Comparison of ENCODE assay signal across 1 cellular context in genomic region chr1:23694371-23694770, GRCh38.
TF ChIP-seq lines count a peak whose summit lies in the region.

No MANE protein-coding gene starts in this region.

TF ChIP-seq in GM23338, 12 proteins besides CTCF, POLR2A, EP300 and RAD21 (continued from another document):
- TF ChIP-seq, protein P1, sequence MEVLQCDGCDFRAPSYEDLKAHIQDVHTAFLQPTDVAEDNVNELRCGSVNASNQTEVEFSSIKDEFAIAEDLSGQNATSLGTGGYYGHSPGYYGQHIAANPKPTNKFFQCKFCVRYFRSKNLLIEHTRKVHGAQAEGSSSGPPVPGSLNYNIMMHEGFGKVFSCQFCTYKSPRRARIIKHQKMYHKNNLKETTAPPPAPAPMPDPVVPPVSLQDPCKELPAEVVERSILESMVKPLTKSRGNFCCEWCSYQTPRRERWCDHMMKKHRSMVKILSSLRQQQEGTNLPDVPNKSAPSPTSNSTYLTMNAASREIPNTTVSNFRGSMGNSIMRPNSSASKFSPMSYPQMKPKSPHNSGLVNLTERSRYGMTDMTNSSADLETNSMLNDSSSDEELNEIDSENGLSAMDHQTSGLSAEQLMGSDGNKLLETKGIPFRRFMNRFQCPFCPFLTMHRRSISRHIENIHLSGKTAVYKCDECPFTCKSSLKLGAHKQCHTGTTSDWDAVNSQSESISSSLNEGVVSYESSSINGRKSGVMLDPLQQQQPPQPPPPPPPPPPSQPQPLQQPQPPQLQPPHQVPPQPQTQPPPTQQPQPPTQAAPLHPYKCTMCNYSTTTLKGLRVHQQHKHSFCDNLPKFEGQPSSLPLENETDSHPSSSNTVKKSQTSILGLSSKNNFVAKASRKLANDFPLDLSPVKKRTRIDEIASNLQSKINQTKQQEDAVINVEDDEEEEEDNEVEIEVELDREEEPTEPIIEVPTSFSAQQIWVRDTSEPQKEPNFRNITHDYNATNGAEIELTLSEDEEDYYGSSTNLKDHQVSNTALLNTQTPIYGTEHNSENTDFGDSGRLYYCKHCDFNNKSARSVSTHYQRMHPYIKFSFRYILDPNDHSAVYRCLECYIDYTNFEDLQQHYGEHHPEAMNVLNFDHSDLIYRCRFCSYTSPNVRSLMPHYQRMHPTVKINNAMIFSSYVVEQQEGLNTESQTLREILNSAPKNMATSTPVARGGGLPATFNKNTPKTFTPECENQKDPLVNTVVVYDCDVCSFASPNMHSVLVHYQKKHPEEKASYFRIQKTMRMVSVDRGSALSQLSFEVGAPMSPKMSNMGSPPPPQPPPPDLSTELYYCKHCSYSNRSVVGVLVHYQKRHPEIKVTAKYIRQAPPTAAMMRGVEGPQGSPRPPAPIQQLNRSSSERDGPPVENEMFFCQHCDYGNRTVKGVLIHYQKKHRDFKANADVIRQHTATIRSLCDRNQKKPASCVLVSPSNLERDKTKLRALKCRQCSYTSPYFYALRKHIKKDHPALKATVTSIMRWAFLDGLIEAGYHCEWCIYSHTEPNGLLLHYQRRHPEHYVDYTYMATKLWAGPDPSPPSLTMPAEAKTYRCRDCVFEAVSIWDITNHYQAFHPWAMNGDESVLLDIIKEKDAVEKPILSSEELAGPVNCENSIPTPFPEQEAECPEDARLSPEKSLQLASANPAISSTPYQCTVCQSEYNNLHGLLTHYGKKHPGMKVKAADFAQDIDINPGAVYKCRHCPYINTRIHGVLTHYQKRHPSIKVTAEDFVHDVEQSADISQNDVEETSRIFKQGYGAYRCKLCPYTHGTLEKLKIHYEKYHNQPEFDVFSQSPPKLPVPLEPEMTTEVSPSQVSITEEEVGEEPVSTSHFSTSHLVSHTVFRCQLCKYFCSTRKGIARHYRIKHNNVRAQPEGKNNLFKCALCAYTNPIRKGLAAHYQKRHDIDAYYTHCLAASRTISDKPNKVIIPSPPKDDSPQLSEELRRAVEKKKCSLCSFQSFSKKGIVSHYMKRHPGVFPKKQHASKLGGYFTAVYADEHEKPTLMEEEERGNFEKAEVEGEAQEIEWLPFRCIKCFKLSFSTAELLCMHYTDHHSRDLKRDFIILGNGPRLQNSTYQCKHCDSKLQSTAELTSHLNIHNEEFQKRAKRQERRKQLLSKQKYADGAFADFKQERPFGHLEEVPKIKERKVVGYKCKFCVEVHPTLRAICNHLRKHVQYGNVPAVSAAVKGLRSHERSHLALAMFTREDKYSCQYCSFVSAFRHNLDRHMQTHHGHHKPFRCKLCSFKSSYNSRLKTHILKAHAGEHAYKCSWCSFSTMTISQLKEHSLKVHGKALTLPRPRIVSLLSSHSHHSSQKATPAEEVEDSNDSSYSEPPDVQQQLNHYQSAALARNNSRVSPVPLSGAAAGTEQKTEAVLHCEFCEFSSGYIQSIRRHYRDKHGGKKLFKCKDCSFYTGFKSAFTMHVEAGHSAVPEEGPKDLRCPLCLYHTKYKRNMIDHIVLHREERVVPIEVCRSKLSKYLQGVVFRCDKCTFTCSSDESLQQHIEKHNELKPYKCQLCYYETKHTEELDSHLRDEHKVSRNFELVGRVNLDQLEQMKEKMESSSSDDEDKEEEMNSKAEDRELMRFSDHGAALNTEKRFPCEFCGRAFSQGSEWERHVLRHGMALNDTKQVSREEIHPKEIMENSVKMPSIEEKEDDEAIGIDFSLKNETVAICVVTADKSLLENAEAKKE (CRISPR knock-in tag; IDR thresholded peaks at IDR 0.05): no peak
- no peak for TF ChIP-seq EZH2 (IDR thresholded peaks at IDR 0.05; ENCODE audit: low read depth, unreplicated experiment)
- TF ChIP-seq STAT1 (IDR thresholded peaks at IDR 0.05; ENCODE audit: unreplicated experiment): no peak
- no peak for TF ChIP-seq ZNF114 (CRISPR knock-in tag; IDR thresholded peaks at IDR 0.05)
- no peak for TF ChIP-seq POLR2AphosphoS5 (IDR thresholded peaks at IDR 0.05; ENCODE audit: low read depth)
- TF ChIP-seq NANOG (IDR thresholded peaks at IDR 0.05; ENCODE audit: borderline replicate concordance): no peak
- TF ChIP-seq, protein P2, sequence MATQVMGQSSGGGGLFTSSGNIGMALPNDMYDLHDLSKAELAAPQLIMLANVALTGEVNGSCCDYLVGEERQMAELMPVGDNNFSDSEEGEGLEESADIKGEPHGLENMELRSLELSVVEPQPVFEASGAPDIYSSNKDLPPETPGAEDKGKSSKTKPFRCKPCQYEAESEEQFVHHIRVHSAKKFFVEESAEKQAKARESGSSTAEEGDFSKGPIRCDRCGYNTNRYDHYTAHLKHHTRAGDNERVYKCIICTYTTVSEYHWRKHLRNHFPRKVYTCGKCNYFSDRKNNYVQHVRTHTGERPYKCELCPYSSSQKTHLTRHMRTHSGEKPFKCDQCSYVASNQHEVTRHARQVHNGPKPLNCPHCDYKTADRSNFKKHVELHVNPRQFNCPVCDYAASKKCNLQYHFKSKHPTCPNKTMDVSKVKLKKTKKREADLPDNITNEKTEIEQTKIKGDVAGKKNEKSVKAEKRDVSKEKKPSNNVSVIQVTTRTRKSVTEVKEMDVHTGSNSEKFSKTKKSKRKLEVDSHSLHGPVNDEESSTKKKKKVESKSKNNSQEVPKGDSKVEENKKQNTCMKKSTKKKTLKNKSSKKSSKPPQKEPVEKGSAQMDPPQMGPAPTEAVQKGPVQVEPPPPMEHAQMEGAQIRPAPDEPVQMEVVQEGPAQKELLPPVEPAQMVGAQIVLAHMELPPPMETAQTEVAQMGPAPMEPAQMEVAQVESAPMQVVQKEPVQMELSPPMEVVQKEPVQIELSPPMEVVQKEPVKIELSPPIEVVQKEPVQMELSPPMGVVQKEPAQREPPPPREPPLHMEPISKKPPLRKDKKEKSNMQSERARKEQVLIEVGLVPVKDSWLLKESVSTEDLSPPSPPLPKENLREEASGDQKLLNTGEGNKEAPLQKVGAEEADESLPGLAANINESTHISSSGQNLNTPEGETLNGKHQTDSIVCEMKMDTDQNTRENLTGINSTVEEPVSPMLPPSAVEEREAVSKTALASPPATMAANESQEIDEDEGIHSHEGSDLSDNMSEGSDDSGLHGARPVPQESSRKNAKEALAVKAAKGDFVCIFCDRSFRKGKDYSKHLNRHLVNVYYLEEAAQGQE (IDR thresholded peaks at IDR 0.05; ENCODE audit: unreplicated experiment): no peak
- no peak for TF ChIP-seq EZH2phosphoT487 (IDR thresholded peaks at IDR 0.05; ENCODE audit: unreplicated experiment)
- no peak for TF ChIP-seq JUNB (IDR thresholded peaks at IDR 0.05; ENCODE audit: unreplicated experiment)
- no peak for TF ChIP-seq CREB1 (CRISPR knock-in tag; IDR thresholded peaks at IDR 0.05; ENCODE audit: low read depth)
- TF ChIP-seq, protein P3, sequence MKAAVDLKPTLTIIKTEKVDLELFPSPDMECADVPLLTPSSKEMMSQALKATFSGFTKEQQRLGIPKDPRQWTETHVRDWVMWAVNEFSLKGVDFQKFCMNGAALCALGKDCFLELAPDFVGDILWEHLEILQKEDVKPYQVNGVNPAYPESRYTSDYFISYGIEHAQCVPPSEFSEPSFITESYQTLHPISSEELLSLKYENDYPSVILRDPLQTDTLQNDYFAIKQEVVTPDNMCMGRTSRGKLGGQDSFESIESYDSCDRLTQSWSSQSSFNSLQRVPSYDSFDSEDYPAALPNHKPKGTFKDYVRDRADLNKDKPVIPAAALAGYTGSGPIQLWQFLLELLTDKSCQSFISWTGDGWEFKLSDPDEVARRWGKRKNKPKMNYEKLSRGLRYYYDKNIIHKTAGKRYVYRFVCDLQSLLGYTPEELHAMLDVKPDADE (IDR thresholded peaks at IDR 0.05): no peak
